8 cellular contexts compared by ENCODE assay signal in genomic region chr4:128191115-128191897, GRCh38.
DNase-seq lines count a peak whose midpoint lies in the region; ATAC-seq and TF ChIP-seq lines count a peak whose summit lies in the region.

No MANE protein-coding gene starts in this region.

- ATAC-seq in aorta (ENCODE audit: low FRiP score), result peak; percentile 91

- H3K4me3 ChIP-seq in GM06990 (replicated peaks; ENCODE audit: low read depth, low read length) (no peak overlapping the region), LNCaP clone FGC (ENCODE audit: low read depth, low read length) (no peak overlapping the region), prostate gland (no peak overlapping the region), aorta (ENCODE audit: low read length in 2 of 2) (no peak overlapping the region)

- no peak overlapping the region for H2BK120ac ChIP-seq in H9 (ENCODE audit: low read depth, low read length, poor library complexity, severe bottlenecking)

- H3K79me2 ChIP-seq in H9 (ENCODE audit: insufficient read depth, low read length), result no peaks in the 10 kb centered on the region

- H4K8ac ChIP-seq in H9 (replicated peaks; ENCODE audit: insufficient read length, low read depth, low read length), result no peak overlapping the region

- intact Hi-C loops in activated naive CD4-positive, alpha-beta T cell treated with anti-CD3 and anti-CD28 coated beads for 36 hours (cut with micrococcal nuclease), result loop anchor here (1.0 to 10.0 kb wide), 7 partner anchors 29 to 1173 kb away; partner anchors contain the start of gene JADE1
- intact Hi-C loops in head of caudate nucleus (cut with DNase I), result no loop called here
- intact Hi-C loops in prostate gland (cut with DNase I), result loop anchor here (2.0 to 5.0 kb wide), 2 partner anchors 366 to 671 kb away; no protein-coding TSS in a partner anchor
- intact Hi-C loops in aorta (cut with DNase I), result loop anchor here (5.0 to 10.0 kb wide), 2 partner anchors 263 to 671 kb away; no protein-coding TSS in a partner anchor

- CTCF ChIA-PET in activated naive CD4-positive, alpha-beta T cell treated with anti-CD3 and anti-CD28 coated beads for 36 hours (lab: Charles Lee), result interaction anchor here (0.6 to 1.3 kb wide), 21 partner anchors 8 to 1114 kb away, joined by 3 to 6 read pairs (median 3); no protein-coding TSS in a partner anchor

- no peak overlapping the region for H3K27ac Mint-ChIP-seq in H9
- H3K27ac Mint-ChIP-seq in activated naive CD4-positive, alpha-beta T cell treated with anti-CD3 and anti-CD28 coated beads for 36 hours, result no peak overlapping the region

- H4K20me1 ChIP-seq in H9 (ENCODE audit: control insufficient read depth, insufficient read depth, insufficient read length), result no peaks in the 10 kb centered on the region

- no peak overlapping the region for H3K4me3 Mint-ChIP-seq in H9
- H3K4me3 Mint-ChIP-seq in activated naive CD4-positive, alpha-beta T cell treated with anti-CD3 and anti-CD28 coated beads for 36 hours, result no peak overlapping the region

- H2BK5ac ChIP-seq in H9 (ENCODE audit: insufficient read length, low read length), result no peak overlapping the region

- peaks cover 3% of the 10 kb centered on the region in 2 experiments; a peak in 4 of 5 replicates for H3K9me3 Mint-ChIP-seq in H9
- H3K9me3 Mint-ChIP-seq in activated naive CD4-positive, alpha-beta T cell treated with anti-CD3 and anti-CD28 coated beads for 36 hours, result no peaks in the 10 kb centered on the region

- no peak overlapping the region for H3K27ac ChIP-seq in H9 (ENCODE audit: insufficient read length, low read depth, low read length)
- no peak overlapping the region for H3K27ac ChIP-seq in prostate gland
- H3K27ac ChIP-seq in aorta (ENCODE audit: low read depth in 1 of 2, low read length in 2 of 2), result no peak overlapping the region

- no peak overlapping the region for H3K4ac ChIP-seq in H9 (ENCODE audit: low read depth, low read length)

- H3K9me3 ChIP-seq in H9 (ENCODE audit: control insufficient read depth, low read depth, low read length), result peaks cover 4% of the 10 kb centered on the region
- no peaks in the 10 kb centered on the region for H3K9me3 ChIP-seq in prostate gland
- H3K9me3 ChIP-seq in aorta (ENCODE audit: control insufficient read depth, low read length), result no peaks in the 10 kb centered on the region

- H2AK5ac ChIP-seq in H9 (ENCODE audit: insufficient read length, low read length), result no peak overlapping the region

- TF ChIP-seq CTCF in GM06990 (IDR thresholded peaks at IDR 0.05; ENCODE audit: insufficient read depth, low read length, poor library complexity, severe bottlenecking), result peak; percentile 86
- TF ChIP-seq CTCF in H9 (conservative IDR thresholded peaks at IDR 0.05), result peak; percentile 92
- TF ChIP-seq CTCF in LNCaP clone FGC (IDR thresholded peaks at IDR 0.05; ENCODE audit: control insufficient read depth, extremely low read depth, insufficient read depth), result peak; percentile 88
- peak; percentile 41 to 82 (median 78) for TF ChIP-seq CTCF in prostate gland (IDR thresholded peaks at IDR 0.05)

- H3K27me3 Mint-ChIP-seq in H9 (ENCODE audit: low read depth), result no peaks in the 10 kb centered on the region
- H3K27me3 Mint-ChIP-seq in activated naive CD4-positive, alpha-beta T cell treated with anti-CD3 and anti-CD28 coated beads for 36 hours (ENCODE audit: low read depth), result no peaks in the 10 kb centered on the region

- H3K18ac ChIP-seq in H9 (ENCODE audit: insufficient read length, low read depth, low read length), result no peak overlapping the region

- no peak overlapping the region for H3K23ac ChIP-seq in H9 (ENCODE audit: insufficient read length, low read depth, low read length)

- H4K5ac ChIP-seq in H9 (ENCODE audit: insufficient read length, low read depth, low read length), result no peak overlapping the region

- H3K9ac ChIP-seq in H9 (ENCODE audit: extremely low read depth, insufficient read length, low read length), result no peak overlapping the region

- no peaks in the 10 kb centered on the region for H3K23me2 ChIP-seq in H9 (ENCODE audit: insufficient read length, low read depth, low read length, poor library complexity, severe bottlenecking)

- H3K4me1 ChIP-seq in H9 (ENCODE audit: insufficient read depth, low read length) (no peaks in the 10 kb centered on the region), prostate gland (replicated peaks) (no peaks in the 10 kb centered on the region), aorta (ENCODE audit: control insufficient read depth in 1 of 2, insufficient read depth in 2 of 2, low read length in 2 of 2) (no peaks in the 10 kb centered on the region)

- H3K4me2 ChIP-seq in H9 (ENCODE audit: insufficient read depth, insufficient read length, low read length), result no peak overlapping the region

- H3T11ph ChIP-seq in H9 (ENCODE audit: low read length), result no peak overlapping the region

- no peaks in the 10 kb centered on the region for H3K79me1 ChIP-seq in H9 (ENCODE audit: insufficient read depth, low read depth, low read length, poor library complexity, severe bottlenecking)

- H3K14ac ChIP-seq in H9 (ENCODE audit: insufficient read depth, low read length), result no peak overlapping the region

- H3K36me3 ChIP-seq in GM06990 (ENCODE audit: control insufficient read depth, insufficient read depth, low read length), result no peaks in the 10 kb centered on the region
- no peaks in the 10 kb centered on the region for H3K36me3 ChIP-seq in prostate gland
- H3K36me3 ChIP-seq in aorta (ENCODE audit: control insufficient read depth in 1 of 2, insufficient read depth in 2 of 2, low read length in 1 of 2), result no peaks in the 10 kb centered on the region

- no peak overlapping the region for H2BK15ac ChIP-seq in H9 (ENCODE audit: low read depth, low read length)

- H4K91ac ChIP-seq in H9 (ENCODE audit: insufficient read length, low read depth, low read length), result no peak overlapping the region

- no peak overlapping the region for H3K56ac ChIP-seq in H9 (ENCODE audit: insufficient read length, low read depth, low read length)

- TF ChIP-seq POLR2A in prostate gland (IDR thresholded peaks at IDR 0.05), result no peak

- no CpG with 5 or more reads among the region's 5 CpGs for WGBS in H9 (ENCODE audit: extremely low coverage, insufficient read length, low lambda C conversion rate)
- WGBS in prostate gland, result 4% methylated on average over 5 of the region's 5 CpGs
- WGBS in aorta, 2 donors, result 4 to 5% methylated on average over 5 of the region's 5 CpGs

- no peak overlapping the region for H2AFZ ChIP-seq in H9 (ENCODE audit: low read length)

- H3K36me3 Mint-ChIP-seq in H9 (ENCODE audit: insufficient read depth in 1 of 3, low read depth in 3 of 3), result peaks cover 14 to 27% (median 20%) of the 10 kb centered on the region in 3 experiments; a peak in 6 of 7 replicates
- H3K36me3 Mint-ChIP-seq in activated naive CD4-positive, alpha-beta T cell treated with anti-CD3 and anti-CD28 coated beads for 36 hours (ENCODE audit: low read depth), result no peaks in the 10 kb centered on the region

- H3K27me3 ChIP-seq in GM06990 (replicated peaks; ENCODE audit: control insufficient read depth, insufficient read depth, low read length) (no peaks in the 10 kb centered on the region), H9 (ENCODE audit: insufficient read depth, low read length) (no peaks in the 10 kb centered on the region), prostate gland (replicated peaks; ENCODE audit: insufficient read depth) (no peaks in the 10 kb centered on the region), aorta (ENCODE audit: control insufficient read depth in 1 of 2, insufficient read depth in 2 of 2, low read length in 1 of 2) (no peaks in the 10 kb centered on the region)

- H2BK12ac ChIP-seq in H9 (ENCODE audit: insufficient read length, low read depth, low read length), result no peak overlapping the region

- no peak overlapping the region for H2BK20ac ChIP-seq in H9 (ENCODE audit: low read depth, low read length, poor library complexity, severe bottlenecking)

- H3K4me1 Mint-ChIP-seq in H9, result peaks cover 2% of the 10 kb centered on the region in 2 experiments; a peak in 2 of 4 replicates
- H3K4me1 Mint-ChIP-seq in activated naive CD4-positive, alpha-beta T cell treated with anti-CD3 and anti-CD28 coated beads for 36 hours (ENCODE audit: low read depth), result no peaks in the 10 kb centered on the region

- DNase-seq in GM06990 (ENCODE audit: extremely low read depth, insufficient read length) (peak; percentile 20), H9 (peak; percentile 61), LNCaP clone FGC (ENCODE audit: low read depth) (peak; percentile 8), SK-N-DZ (ENCODE audit: low spot score) (peak; percentile 57), head of caudate nucleus (peak; percentile 33 to 88 (median 71)), prostate gland (ENCODE audit: low spot score) (peak; percentile 61), aorta (peak; percentile 69 to 79)
- DNase-seq in activated naive CD4-positive, alpha-beta T cell treated with anti-CD3 and anti-CD28 coated beads for 36 hours, result peak; percentile 84

Comparison
In these comparisons a context has a peak if more than half of its experiments do, and no peak if none do; other contexts are left out.
1. DNase-seq: peak in every context shown above with its lines; median percentile 84 in activated naive CD4-positive, alpha-beta T cell treated with anti-CD3 and anti-CD28 coated beads for 36 hours; 74 in aorta; 71 in head of caudate nucleus; 61 in H9; 61 in prostate gland; 57 in SK-N-DZ; 20 in GM06990; 8 in LNCaP clone FGC.